9 cellular contexts compared by ENCODE assay signal in the genomic region with DNA sequence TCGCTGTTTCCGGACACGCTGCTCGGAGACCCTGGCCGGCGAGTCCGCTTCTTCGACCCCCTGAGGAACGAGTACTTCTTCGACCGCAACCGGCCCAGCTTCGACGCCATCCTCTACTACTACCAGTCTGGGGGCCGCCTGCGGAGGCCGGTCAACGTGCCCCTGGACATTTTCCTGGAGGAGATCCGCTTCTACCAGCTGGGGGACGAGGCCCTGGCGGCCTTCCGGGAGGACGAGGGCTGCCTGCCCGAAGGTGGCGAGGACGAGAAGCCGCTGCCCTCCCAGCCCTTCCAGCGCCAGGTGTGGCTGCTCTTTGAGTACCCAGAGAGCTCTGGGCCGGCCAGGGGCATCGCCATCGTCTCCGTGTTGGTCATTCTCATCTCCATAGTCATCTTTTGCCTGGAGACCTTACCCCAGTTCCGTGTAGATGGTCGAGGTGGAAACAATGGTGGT.
DNase-seq lines count a peak whose midpoint lies in the region; ATAC-seq and TF ChIP-seq lines count a peak whose summit lies in the region.
"Had no signal": no experiment of that assay in that cellular context is flagged by ENCODE, and none has a peak within 500 bp of the region (broad histone marks: within the 10 kb centered on the region; RNA-seq: fewer than 3 reads in every experiment).

No MANE protein-coding gene starts in this region.

- TF ChIP-seq CTCF in astrocyte of the cerebellum (IDR thresholded peaks at IDR 0.05; ENCODE audit: low read depth, low read length, missing control alignments), result no peak
- no peak for TF ChIP-seq CTCF in mesothelial cell of epicardium (IDR thresholded peaks at IDR 0.05; ENCODE audit: unreplicated experiment)

- peaks cover 73% of the 10 kb centered on the region for H3K27me3 Mint-ChIP-seq in activated naive CD4-positive, alpha-beta T cell treated with anti-CD3 and anti-CD28 coated beads, Interleukin-2, amount 10 ng/mL, durations not matched to agents 7 days and 5 days
- peaks cover 93% of the 10 kb centered on the region for H3K27me3 Mint-ChIP-seq in mesothelial cell of epicardium (ENCODE audit: low read depth)

- H3K27ac ChIP-seq in urinary bladder (ENCODE audit: low read depth), result no peak overlapping the region

- no peak for DNase-seq in activated naive CD4-positive, alpha-beta T cell treated with anti-CD3 and anti-CD28 coated beads, Interleukin-2, amount 10 ng/mL, durations not matched to agents 7 days and 5 days
- no peak for DNase-seq in activated naive CD4-positive, alpha-beta T cell treated with anti-CD3 and anti-CD28 coated beads, Interleukin-2, amount 50 U/mL, for 72 hours (ENCODE audit: low spot score in 2 of 2)
- DNase-seq in astrocyte of the cerebellum (ENCODE audit: low read depth) (no peak), mesothelial cell of epicardium (ENCODE audit: low spot score in 2 of 2, unreplicated experiment in 2 of 2) (no peak), OCI-M1 (lab: John Stamatoyannopoulos, UW) (no peak), ureter (ENCODE audit: low spot score) (no peak)
- DNase-seq in stimulated activated CD4-positive, alpha-beta T cell treated with anti-CD3 and anti-CD28 coated beads, Interleukin-4, amount 100 ng/mL, for 24 hours, result no peak
- DNase-seq: BE2C had no signal

- WGBS in urinary bladder, result 22% methylated on average over 34 of the region's 34 CpGs

- H3K4me3 Mint-ChIP-seq in activated naive CD4-positive, alpha-beta T cell treated with anti-CD3 and anti-CD28 coated beads, Interleukin-2, amount 10 ng/mL, durations not matched to agents 7 days and 5 days, result peak overlapping the region; percentile 53
- peak overlapping the region; percentile 56 for H3K4me3 Mint-ChIP-seq in mesothelial cell of epicardium

- H3K4me1 Mint-ChIP-seq in activated naive CD4-positive, alpha-beta T cell treated with anti-CD3 and anti-CD28 coated beads, Interleukin-2, amount 10 ng/mL, durations not matched to agents 7 days and 5 days, result peaks cover 49% of the 10 kb centered on the region
- H3K4me1 Mint-ChIP-seq in mesothelial cell of epicardium, result peaks cover 5% of the 10 kb centered on the region

- H3K36me3 ChIP-seq in urinary bladder (ENCODE audit: insufficient read depth), result no peaks in the 10 kb centered on the region
- H3K36me3 ChIP-seq: BE2C had no signal

- H3K36me3 Mint-ChIP-seq in activated naive CD4-positive, alpha-beta T cell treated with anti-CD3 and anti-CD28 coated beads, Interleukin-2, amount 10 ng/mL, durations not matched to agents 7 days and 5 days, result peaks cover 11% of the 10 kb centered on the region
- H3K36me3 Mint-ChIP-seq in activated naive CD4-positive, alpha-beta T cell treated with anti-CD3 and anti-CD28 coated beads, Interleukin-2, amount 50 U/mL, for 72 hours, result peaks cover 8 to 11% of the 10 kb centered on the region in 2 donors
- no peaks in the 10 kb centered on the region for H3K36me3 Mint-ChIP-seq in mesothelial cell of epicardium

- in situ Hi-C loops in astrocyte of the cerebellum (cut with HindIII; ENCODE audit: low sequenced_read_pairs), result no loop called here

- no peak for ATAC-seq in activated naive CD4-positive, alpha-beta T cell treated with anti-CD3 and anti-CD28 coated beads, Interleukin-2, amount 50 U/mL, for 72 hours

- H3K4me3 ChIP-seq in astrocyte of the cerebellum (ENCODE audit: low read depth, low read length) (peak overlapping the region; percentile 54), urinary bladder (ENCODE audit: low read depth, low read length) (peak overlapping the region; percentile 28)

- no peak overlapping the region for H3K27ac Mint-ChIP-seq in activated naive CD4-positive, alpha-beta T cell treated with anti-CD3 and anti-CD28 coated beads, Interleukin-2, amount 10 ng/mL, durations not matched to agents 7 days and 5 days
- H3K27ac Mint-ChIP-seq in activated naive CD4-positive, alpha-beta T cell treated with anti-CD3 and anti-CD28 coated beads, Interleukin-2, amount 50 U/mL, for 72 hours, result no peak overlapping the region
- no peak overlapping the region for H3K27ac Mint-ChIP-seq in mesothelial cell of epicardium

- H3K4me1 ChIP-seq in urinary bladder (ENCODE audit: insufficient read depth), result no peaks in the 10 kb centered on the region
- H3K4me1 ChIP-seq: BE2C had no signal

- H3K9me3 Mint-ChIP-seq in activated naive CD4-positive, alpha-beta T cell treated with anti-CD3 and anti-CD28 coated beads, Interleukin-2, amount 10 ng/mL, durations not matched to agents 7 days and 5 days, result no peaks in the 10 kb centered on the region
- H3K9me3 Mint-ChIP-seq in activated naive CD4-positive, alpha-beta T cell treated with anti-CD3 and anti-CD28 coated beads, Interleukin-2, amount 50 U/mL, for 72 hours, result no peaks in the 10 kb centered on the region
- no peaks in the 10 kb centered on the region for H3K9me3 Mint-ChIP-seq in mesothelial cell of epicardium

- CTCF ChIA-PET in activated naive CD4-positive, alpha-beta T cell treated with anti-CD3 and anti-CD28 coated beads, Interleukin-2, amount 10 ng/mL, durations not matched to agents 7 days and 5 days (lab: Charles Lee), result interaction anchor here (1.2 kb wide), 1 partner anchor 45 kb away, joined by 3 read pairs; no protein-coding TSS in a partner anchor
